Comparison of ENCODE assay signal across 9 cellular contexts in genomic region chr12:89225808-89226368, GRCh38.
DNase-seq lines count a peak whose midpoint lies in the region; ATAC-seq, FAIRE-seq and TF ChIP-seq lines count a peak whose summit lies in the region.
"Had no signal": no experiment of that assay in that cellular context is flagged by ENCODE, and none has a peak within 500 bp of the region (broad histone marks: within the 10 kb centered on the region; RNA-seq: fewer than 3 reads in every experiment).

No MANE protein-coding gene starts in this region.

- H3K9me3 ChIP-seq in HEK293 (ENCODE audit: control insufficient read depth, insufficient read depth, low read depth, low read length), result no peaks in the 10 kb centered on the region
- no peaks in the 10 kb centered on the region for H3K9me3 ChIP-seq in HepG2 (ENCODE audit: low read length)
- H3K9me3 ChIP-seq: ovary had no signal

- no peaks in the 10 kb centered on the region for H3K36me3 Mint-ChIP-seq in effector memory CD8-positive, alpha-beta T cell (ENCODE audit: insufficient read depth)

- BruUV-seq in HepG2 (replicated peaks; lab: Mats Ljungman, UMichigan), result no TSS peak

- H3K27ac ChIP-seq in HEK293 (ENCODE audit: extremely low read depth, low read depth, low read length), result no peak overlapping the region
- no peak overlapping the region for H3K27ac ChIP-seq in HepG2 (ENCODE audit: extremely low read length, insufficient read depth, low read length)
- H3K27ac ChIP-seq: ovary had no signal

- no peaks in the 10 kb centered on the region for H3K36me3 ChIP-seq in HEK293 (ENCODE audit: control insufficient read depth in 2 of 2, insufficient read depth in 1 of 2, low read length in 2 of 2)
- H3K36me3 ChIP-seq in HepG2 (replicated peaks in 1 of 2; ENCODE audit: control insufficient read depth in 1 of 2, insufficient read depth in 2 of 2, low read length in 2 of 2), result no peaks in the 10 kb centered on the region
- H3K36me3 ChIP-seq: ovary had no signal

- peaks cover 15 to 21% of the 10 kb centered on the region in 2 donors for H3K4me1 Mint-ChIP-seq in effector memory CD8-positive, alpha-beta T cell (ENCODE audit: low read depth in 2 of 2)

- FAIRE-seq in HepG2 (lab: Jason Lieb, UNC), result no peak

- no peak overlapping the region for H2AFZ ChIP-seq in HepG2 (ENCODE audit: low read length)

- no peaks in the 10 kb centered on the region for H3K79me2 ChIP-seq in HepG2 (ENCODE audit: insufficient read depth, low read length)

- peak; percentile 21 for ATAC-seq in effector memory CD8-positive, alpha-beta T cell (replicated peaks)
- ATAC-seq in omental fat pad (ENCODE audit: low FRiP score), result peak; percentile 87
- ATAC-seq in HepG2, result no peak

- H3K4me3 ChIP-seq in HEK293 (ENCODE audit: low read depth, low read length) (no peak overlapping the region), HepG2 (replicated peaks in 1 of 3; ENCODE audit: insufficient read depth in 1 of 3, low read depth in 2 of 3, low read length in 3 of 3) (no peak overlapping the region)
- H3K4me3 ChIP-seq: ovary had no signal

- peak overlapping the region; percentile 78 to 84 for H3K27ac Mint-ChIP-seq in effector memory CD8-positive, alpha-beta T cell

- in situ Hi-C loops in HepG2 (cut with HindIII; ENCODE audit: extremely low pct_ligation_motif_present, low pct_unique_long_range_greater_than_20kb), result no loop called here

- TF ChIP-seq CTCF in HEK293 (tag by site-specific recombination; IDR thresholded peaks at IDR 0.05), result no peak
- no peak for TF ChIP-seq CTCF in omental fat pad (IDR thresholded peaks at IDR 0.05)
- no peak for TF ChIP-seq CTCF in HepG2 (CRISPR knock-in tag; IDR thresholded peaks at IDR 0.05)

- TF ChIP-seq EP300 in HepG2 (IDR thresholded peaks at IDR 0.05; ENCODE audit: low read depth in 2 of 2, low read length in 2 of 2) (no peak), HepG2 (CRISPR knock-in tag; IDR thresholded peaks at IDR 0.05; ENCODE audit: borderline replicate concordance) (no peak)

- no peaks in the 10 kb centered on the region for H3K4me1 ChIP-seq in HEK293 (ENCODE audit: control insufficient read depth, insufficient read depth, low read length)
- no peaks in the 10 kb centered on the region for H3K4me1 ChIP-seq in HepG2 (ENCODE audit: insufficient read depth, low read length)

- H3K9ac ChIP-seq in HepG2 (ENCODE audit: insufficient read depth, low read depth, low read length), result no peak overlapping the region

- DNase-seq in DMS79 treated with DMSO at 0.1 percent for 48 hours (lab: John Stamatoyannopoulos, UW) (peak; percentile 92), NCI-H748 treated with DMSO at 0.1 percent for 48 hours (lab: John Stamatoyannopoulos, UW) (peak; percentile 94), omental fat pad (ENCODE audit: low spot score) (no peak), NCI-H1694 treated with DMSO at 0.1 percent for 48 hours (lab: John Stamatoyannopoulos, UW) (no peak), HepG2 (ENCODE audit: low spot score) (no peak), mesenteric fat pad (ENCODE audit: low spot score) (no peak)
- no peak for DNase-seq in effector memory CD8-positive, alpha-beta T cell

- peak overlapping the region; percentile 18 to 47 for H3K4me3 Mint-ChIP-seq in effector memory CD8-positive, alpha-beta T cell

- POLR2A ChIA-PET in HEK293 (lab: Yijun Ruan, JAX), result no interaction called here
- POLR2A ChIA-PET in HepG2 (lab: Yijun Ruan, JAX), result no interaction called here

- no peak for TF ChIP-seq RAD21 in HepG2 (CRISPR knock-in tag; IDR thresholded peaks at IDR 0.05)

- H3K27me3 Mint-ChIP-seq in effector memory CD8-positive, alpha-beta T cell, result peaks cover 0 to 10% of the 10 kb centered on the region in 2 donors

- no peak overlapping the region for H3K4me2 ChIP-seq in HepG2 (ENCODE audit: low read depth, low read length)

- TF ChIP-seq POLR2A in HepG2 (IDR thresholded peaks at IDR 0.05; ENCODE audit: insufficient read depth in 1 of 2, low read depth in 2 of 2, low read length in 2 of 2), result no peak

- 78% methylated on average over 3 of the region's 3 CpGs for WGBS in HepG2 (ENCODE audit: low lambda C conversion rate)

- H3K27me3 ChIP-seq in HepG2 (ENCODE audit: control insufficient read depth in 1 of 2, insufficient read depth in 2 of 2, low read length in 2 of 2), result no peaks in the 10 kb centered on the region
- H3K27me3 ChIP-seq: ovary had no signal

- CTCF ChIA-PET in HEK293 (lab: Yijun Ruan, JAX) (interaction anchor here (0.6 kb wide), 2 partner anchors 36 to 178 kb away, joined by 3 to 4 read pairs; no protein-coding TSS in a partner anchor), HepG2 (lab: Yijun Ruan, JAX; ENCODE audit: low intra/inter-chr PET ratio, low total read pairs) (no interaction called here)

- H4K20me1 ChIP-seq in HepG2 (ENCODE audit: insufficient read depth, low read length), result no peaks in the 10 kb centered on the region

- intact Hi-C loops in HepG2 (cut with micrococcal nuclease; ENCODE audit: unreplicated experiment), result no loop called here

- no peaks in the 10 kb centered on the region for H3K9me3 Mint-ChIP-seq in effector memory CD8-positive, alpha-beta T cell

TF ChIP-seq in HEK293, 187 proteins besides CTCF, POLR2A, EP300 and RAD21 (continues in another document):
- TF ChIP-seq ZBTB17 (tag by site-specific recombination; IDR thresholded peaks at IDR 0.05), result no peak
- peak; percentile 95 for TF ChIP-seq SCRT2 (tag by site-specific recombination; IDR thresholded peaks at IDR 0.05)
- peak; percentile 55; the same call in 1 of the 2 replicates for TF ChIP-seq ZNF394 (tag by site-specific recombination; IDR thresholded peaks at IDR 0.05; ENCODE audit: borderline replicate concordance)
- TF ChIP-seq SP7 (tag by site-specific recombination; IDR thresholded peaks at IDR 0.05), result 0 out of 2 replicates have a peak, but pooled peaks have one; percentile 42
- TF ChIP-seq ZNF610 (tag by site-specific recombination; IDR thresholded peaks at IDR 0.05; ENCODE audit: borderline replicate concordance), result no peak
- TF ChIP-seq, protein P1, sequence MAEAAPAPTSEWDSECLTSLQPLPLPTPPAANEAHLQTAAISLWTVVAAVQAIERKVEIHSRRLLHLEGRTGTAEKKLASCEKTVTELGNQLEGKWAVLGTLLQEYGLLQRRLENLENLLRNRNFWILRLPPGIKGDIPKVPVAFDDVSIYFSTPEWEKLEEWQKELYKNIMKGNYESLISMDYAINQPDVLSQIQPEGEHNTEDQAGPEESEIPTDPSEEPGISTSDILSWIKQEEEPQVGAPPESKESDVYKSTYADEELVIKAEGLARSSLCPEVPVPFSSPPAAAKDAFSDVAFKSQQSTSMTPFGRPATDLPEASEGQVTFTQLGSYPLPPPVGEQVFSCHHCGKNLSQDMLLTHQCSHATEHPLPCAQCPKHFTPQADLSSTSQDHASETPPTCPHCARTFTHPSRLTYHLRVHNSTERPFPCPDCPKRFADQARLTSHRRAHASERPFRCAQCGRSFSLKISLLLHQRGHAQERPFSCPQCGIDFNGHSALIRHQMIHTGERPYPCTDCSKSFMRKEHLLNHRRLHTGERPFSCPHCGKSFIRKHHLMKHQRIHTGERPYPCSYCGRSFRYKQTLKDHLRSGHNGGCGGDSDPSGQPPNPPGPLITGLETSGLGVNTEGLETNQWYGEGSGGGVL (tag by site-specific recombination; IDR thresholded peaks at IDR 0.05), result peak; percentile 26; the same call in 1 of the 2 replicates
- TF ChIP-seq, protein P2, sequence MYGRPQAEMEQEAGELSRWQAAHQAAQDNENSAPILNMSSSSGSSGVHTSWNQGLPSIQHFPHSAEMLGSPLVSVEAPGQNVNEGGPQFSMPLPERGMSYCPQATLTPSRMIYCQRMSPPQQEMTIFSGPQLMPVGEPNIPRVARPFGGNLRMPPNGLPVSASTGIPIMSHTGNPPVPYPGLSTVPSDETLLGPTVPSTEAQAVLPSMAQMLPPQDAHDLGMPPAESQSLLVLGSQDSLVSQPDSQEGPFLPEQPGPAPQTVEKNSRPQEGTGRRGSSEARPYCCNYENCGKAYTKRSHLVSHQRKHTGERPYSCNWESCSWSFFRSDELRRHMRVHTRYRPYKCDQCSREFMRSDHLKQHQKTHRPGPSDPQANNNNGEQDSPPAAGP (tag by site-specific recombination; IDR thresholded peaks at IDR 0.05), result peak; percentile 43; the same call in 1 of the 2 replicates

TF ChIP-seq in HepG2, 621 proteins besides CTCF, POLR2A, EP300 and RAD21:
- TF ChIP-seq, protein P3, sequence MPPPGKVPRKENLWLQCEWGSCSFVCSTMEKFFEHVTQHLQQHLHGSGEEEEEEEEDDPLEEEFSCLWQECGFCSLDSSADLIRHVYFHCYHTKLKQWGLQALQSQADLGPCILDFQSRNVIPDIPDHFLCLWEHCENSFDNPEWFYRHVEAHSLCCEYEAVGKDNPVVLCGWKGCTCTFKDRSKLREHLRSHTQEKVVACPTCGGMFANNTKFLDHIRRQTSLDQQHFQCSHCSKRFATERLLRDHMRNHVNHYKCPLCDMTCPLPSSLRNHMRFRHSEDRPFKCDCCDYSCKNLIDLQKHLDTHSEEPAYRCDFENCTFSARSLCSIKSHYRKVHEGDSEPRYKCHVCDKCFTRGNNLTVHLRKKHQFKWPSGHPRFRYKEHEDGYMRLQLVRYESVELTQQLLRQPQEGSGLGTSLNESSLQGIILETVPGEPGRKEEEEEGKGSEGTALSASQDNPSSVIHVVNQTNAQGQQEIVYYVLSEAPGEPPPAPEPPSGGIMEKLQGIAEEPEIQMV (CRISPR knock-in tag; IDR thresholded peaks at IDR 0.05; ENCODE audit: low read depth), result no peak

Comparison
In these comparisons a context has a peak if more than half of its experiments do, and no peak if none do; other contexts are left out.
1. DNase-seq: peak in DMS79 treated with DMSO at 0.1 percent for 48 hours (single experiment) and NCI-H748 treated with DMSO at 0.1 percent for 48 hours (single experiment); none in effector memory CD8-positive, alpha-beta T cell (0 of 3), omental fat pad (single experiment), NCI-H1694 treated with DMSO at 0.1 percent for 48 hours (single experiment), HepG2 (single experiment) and mesenteric fat pad (single experiment).